Comparison of ENCODE assay signal across 32 cellular contexts in the genomic region with DNA sequence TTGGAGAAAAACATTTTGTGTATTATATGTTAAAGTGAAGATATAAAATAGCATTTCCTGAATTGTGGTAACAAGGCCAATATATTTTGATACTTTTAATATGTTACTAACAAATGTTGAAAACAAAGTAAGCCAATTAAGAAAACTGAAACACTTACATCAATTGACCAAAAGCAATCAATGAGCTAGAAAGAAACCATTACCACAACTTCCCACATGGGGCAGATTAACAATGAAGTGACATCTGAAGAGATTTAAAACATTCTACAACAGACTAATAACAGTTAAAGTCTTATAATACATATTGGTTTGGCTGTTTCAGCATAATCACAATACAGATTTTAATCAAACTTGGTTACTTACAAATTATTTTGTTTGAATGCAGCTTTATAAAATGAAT.
DNase-seq lines count a peak whose midpoint lies in the region; ATAC-seq and TF ChIP-seq lines count a peak whose summit lies in the region.
"Had no signal": no experiment of that assay in that cellular context is flagged by ENCODE, and none has a peak within 500 bp of the region (broad histone marks: within the 10 kb centered on the region; RNA-seq: fewer than 3 reads in every experiment).

No MANE protein-coding gene starts in this region.

- CTCF ChIA-PET in AG04450 (lab: Charles Lee) (interaction anchor here (0.6 to 2.0 kb wide), 5 partner anchors 13 to 694 kb away, joined by 3 to 7 read pairs (median 5); no protein-coding TSS in a partner anchor), WTC11 (lab: Charles Lee) (interaction anchor here (0.6 to 1.5 kb wide), 4 partner anchors 11 to 585 kb away, joined by 3 to 4 read pairs (median 3); no protein-coding TSS in a partner anchor), Calu3 (lab: Charles Lee) (no interaction called here)

- no peaks in the 10 kb centered on the region for H3K9me3 Mint-ChIP-seq in WTC11
- no peaks in the 10 kb centered on the region for H3K9me3 Mint-ChIP-seq in Calu3 (ENCODE audit: low read depth, unreplicated experiment)
- H3K9me3 Mint-ChIP-seq: activated CD8-positive, alpha-beta T cell treated with anti-CD3 and anti-CD28 coated beads for 36 hours; stimulated activated naive CD8-positive, alpha-beta T cell treated with anti-CD3 and anti-CD28 coated beads, Interleukin-15, amount 100 ng/mL, for 72 hours; T-helper 1 cell treated with Interleukin-12 subunit alpha and Interleukin-12 subunit beta and Interleukin-4 antibody, amounts not matched to agents 30 μg/mL and 1 μg/mL, for 36 hours had no signal

- peaks cover 3% of the 10 kb centered on the region for H3K27me3 ChIP-seq in AG04450 (ENCODE audit: control insufficient read depth, insufficient read depth, low read length)
- H3K27me3 ChIP-seq: BE2C, right atrium auricular region, uterus had no signal

- TF ChIP-seq CTCF in AG04450 (IDR thresholded peaks at IDR 0.05; ENCODE audit: low read depth, low read length) (0 out of 2 replicates have a peak, but pooled peaks have one; percentile 12), WTC11 (IDR thresholded peaks at IDR 0.05) (no peak), Calu3 (IDR thresholded peaks at IDR 0.05; ENCODE audit: unreplicated experiment) (no peak)

- POLR2A ChIA-PET in AG04450 (lab: Yijun Ruan, JAX), result no interaction called here
- POLR2A ChIA-PET in WTC11 (lab: Charles Lee), result no interaction called here

- peaks cover 5% of the 10 kb centered on the region for H3K4me1 Mint-ChIP-seq in WTC11
- H3K4me1 Mint-ChIP-seq in Calu3 (ENCODE audit: low read depth, unreplicated experiment), result no peaks in the 10 kb centered on the region
- H3K4me1 Mint-ChIP-seq: activated T-helper 17 cell treated with anti-CD3 and anti-CD28 coated beads, Interleukin-2, amount 50 U/mL, for 72 hours; naive thymus-derived CD8-positive, alpha-beta T cell; stimulated activated naive CD8-positive, alpha-beta T cell treated with anti-CD3 and anti-CD28 coated beads, Interleukin-15, amount 100 ng/mL, for 72 hours had no signal

- H3K27ac ChIP-seq in AG04450 (ENCODE audit: low read depth, low read length), result no peak overlapping the region
- H3K27ac ChIP-seq: left ventricle myocardium inferior, right atrium auricular region, SK-N-MC, uterus had no signal

- no peaks in the 10 kb centered on the region for H3K9me3 ChIP-seq in AG04450 (ENCODE audit: control insufficient read depth, insufficient read depth, low read length)
- H3K9me3 ChIP-seq: BE2C, left ventricle myocardium inferior, right atrium auricular region, uterus had no signal

- H3K4me3 ChIP-seq in AG04450 (ENCODE audit: low read depth, low read length), result no peak overlapping the region
- H3K4me3 ChIP-seq: left ventricle myocardium inferior, right atrium auricular region, SK-N-MC, smooth muscle cell, uterus had no signal

- no TSS peak for BruUV-seq in Calu3 (replicated peaks; lab: Mats Ljungman, UMichigan)

- H3K36me3 Mint-ChIP-seq in WTC11 (no peaks in the 10 kb centered on the region), Calu3 (ENCODE audit: insufficient read depth, unreplicated experiment) (no peaks in the 10 kb centered on the region)
- H3K36me3 Mint-ChIP-seq: activated naive CD4-positive, alpha-beta T cell treated with anti-CD3 and anti-CD28 coated beads, Interleukin-2, amount 50 U/mL, for 72 hours; naive thymus-derived CD8-positive, alpha-beta T cell had no signal

- intact Hi-C loops in Calu3 (cut with micrococcal nuclease; ENCODE audit: unreplicated experiment), result loop anchor here (5.0 kb wide), 1 partner anchor 692 kb away; no protein-coding TSS in a partner anchor

- no peak for DNase-seq in AG04450 (ENCODE audit: low read depth, low spot score)
- no peak for DNase-seq in WTC11 (ENCODE audit: low spot score)
- DNase-seq in iPS-NIHi11 (ENCODE audit: low spot score), result peak; percentile 7
- no peak for DNase-seq in hypothalamus (lab: John Stamatoyannopoulos, UW)
- no peak for DNase-seq in Calu3
- DNase-seq in HuH-7 (ENCODE audit: low spot score), result no peak
- DNase-seq in hepatic stellate cell (ENCODE audit: low spot score), result no peak
- DNase-seq: activated CD4-positive, alpha-beta T cell treated with anti-CD3 and anti-CD28 coated beads for 1 hour; activated CD8-positive, alpha-beta T cell treated with anti-CD3 and anti-CD28 coated beads for 36 hours; BE2C; cortex of kidney; DMS79; effector memory CD8-positive, alpha-beta T cell; foreskin fibroblast; GDM1; left ventricle myocardium inferior; midbrain; naive thymus-derived CD8-positive, alpha-beta T cell; NCI-H1105 treated with DMSO at 0.1 percent for 48 hours; NCI-H2029; stimulated activated CD4-positive, alpha-beta T cell treated with anti-CD3 and anti-CD28 coated beads, Interleukin-1b, Interleukin-23, amount 100 ng/mL, for 48 hours; stimulated activated CD8-positive, alpha-beta memory T cell treated with anti-CD3 and anti-CD28 coated beads, Interleukin-4, amount 100 ng/mL, for 48 hours; stimulated activated naive CD8-positive, alpha-beta T cell treated with anti-CD3 and anti-CD28 coated beads, Interleukin-15, amount 100 ng/mL, for 72 hours; uterus had no signal

- H3K27ac Mint-ChIP-seq in WTC11 (no peak overlapping the region), Calu3 (ENCODE audit: unreplicated experiment) (no peak overlapping the region)
- H3K27ac Mint-ChIP-seq: activated CD8-positive, alpha-beta T cell treated with anti-CD3 and anti-CD28 coated beads for 36 hours; activated naive CD4-positive, alpha-beta T cell treated with anti-CD3 and anti-CD28 coated beads, Interleukin-2, amount 50 U/mL, for 72 hours; activated T-helper 17 cell treated with anti-CD3 and anti-CD28 coated beads, Interleukin-2, amount 50 U/mL, for 72 hours; effector memory CD8-positive, alpha-beta T cell; naive thymus-derived CD8-positive, alpha-beta T cell; stimulated activated naive CD8-positive, alpha-beta T cell treated with anti-CD3 and anti-CD28 coated beads, Interleukin-15, amount 100 ng/mL, for 72 hours; T-helper 1 cell treated with Interleukin-12 subunit alpha and Interleukin-12 subunit beta and Interleukin-4 antibody, amounts not matched to agents 30 μg/mL and 1 μg/mL, for 36 hours had no signal

- H3K27me3 Mint-ChIP-seq in WTC11 (ENCODE audit: low read depth), result no peaks in the 10 kb centered on the region
- no peaks in the 10 kb centered on the region for H3K27me3 Mint-ChIP-seq in Calu3 (ENCODE audit: unreplicated experiment)
- H3K27me3 Mint-ChIP-seq: activated CD8-positive, alpha-beta T cell treated with anti-CD3 and anti-CD28 coated beads for 36 hours; activated T-helper 17 cell treated with anti-CD3 and anti-CD28 coated beads, Interleukin-2, amount 50 U/mL, for 72 hours; effector memory CD8-positive, alpha-beta T cell; naive thymus-derived CD8-positive, alpha-beta T cell; stimulated activated naive CD8-positive, alpha-beta T cell treated with anti-CD3 and anti-CD28 coated beads, Interleukin-15, amount 100 ng/mL, for 72 hours had no signal

- H3K4me3 Mint-ChIP-seq in WTC11 (no peak overlapping the region), Calu3 (ENCODE audit: low read depth, unreplicated experiment) (no peak overlapping the region)
- H3K4me3 Mint-ChIP-seq: activated CD8-positive, alpha-beta T cell treated with anti-CD3 and anti-CD28 coated beads for 36 hours; activated T-helper 17 cell treated with anti-CD3 and anti-CD28 coated beads, Interleukin-2, amount 50 U/mL, for 72 hours; effector memory CD8-positive, alpha-beta T cell; naive thymus-derived CD8-positive, alpha-beta T cell; stimulated activated naive CD8-positive, alpha-beta T cell treated with anti-CD3 and anti-CD28 coated beads, Interleukin-15, amount 100 ng/mL, for 72 hours; T-helper 1 cell treated with Interleukin-12 subunit alpha and Interleukin-12 subunit beta and Interleukin-4 antibody, amounts not matched to agents 30 μg/mL and 1 μg/mL, for 36 hours had no signal

- peak; percentile 57 for ATAC-seq in HG02981 (IDR thresholded peaks at IDR 0.05; ENCODE audit: unreplicated experiment)
- peak; percentile 34; the same call in 1 of the 2 replicates for ATAC-seq in WTC11
- ATAC-seq: activated CD8-positive, alpha-beta T cell treated with anti-CD3 and anti-CD28 coated beads for 36 hours; activated naive CD4-positive, alpha-beta T cell treated with anti-CD3 and anti-CD28 coated beads, Interleukin-2, amount 50 U/mL, for 72 hours; activated T-helper 17 cell treated with anti-CD3 and anti-CD28 coated beads, Interleukin-2, amount 50 U/mL, for 72 hours; effector memory CD8-positive, alpha-beta T cell; esophagus mucosa; naive thymus-derived CD8-positive, alpha-beta T cell; stimulated activated naive CD8-positive, alpha-beta T cell treated with anti-CD3 and anti-CD28 coated beads, Interleukin-15, amount 100 ng/mL, for 72 hours had no signal

TF ChIP-seq in WTC11, 78 proteins besides CTCF, POLR2A, EP300 and RAD21 (continues in another document):
- TF ChIP-seq EMX1 (CRISPR knock-in tag; IDR thresholded peaks at IDR 0.05), result no peak
- TF ChIP-seq, protein P1, sequence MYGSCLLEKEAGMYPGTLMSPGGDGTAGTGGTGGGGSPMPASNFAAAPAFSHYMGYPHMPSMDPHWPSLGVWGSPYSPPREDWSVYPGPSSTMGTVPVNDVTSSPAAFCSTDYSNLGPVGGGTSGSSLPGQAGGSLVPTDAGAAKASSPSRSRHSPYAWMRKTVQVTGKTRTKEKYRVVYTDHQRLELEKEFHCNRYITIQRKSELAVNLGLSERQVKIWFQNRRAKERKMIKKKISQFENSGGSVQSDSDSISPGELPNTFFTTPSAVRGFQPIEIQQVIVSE (CRISPR knock-in tag; IDR thresholded peaks at IDR 0.05; ENCODE audit: borderline replicate concordance), result no peak
- no peak for TF ChIP-seq JAZF1 (CRISPR knock-in tag; IDR thresholded peaks at IDR 0.05)
- TF ChIP-seq TEAD1 (CRISPR knock-in tag; IDR thresholded peaks at IDR 0.05), result no peak
- TF ChIP-seq MXD4 (CRISPR knock-in tag; IDR thresholded peaks at IDR 0.05; ENCODE audit: borderline replicate concordance), result no peak
